8 cellular contexts compared by ENCODE assay signal in genomic region chr14:69366761-69367160, GRCh38.
"Had no signal": no experiment of that assay in that cellular context is flagged by ENCODE, and none has a peak within 500 bp of the region (broad histone marks: within the 10 kb centered on the region; RNA-seq: fewer than 3 reads in every experiment).

No MANE protein-coding gene starts in this region.

- H2AFZ ChIP-seq: GM23338 had no signal

- FAIRE-seq: H1, H54 had no signal

- H3K9me3 Mint-ChIP-seq: GM23338, H9, IgD-negative memory B cell had no signal

- H3K4me3 Mint-ChIP-seq: GM23338, H9, IgD-negative memory B cell had no signal

- H3K4me2 ChIP-seq: GM23338 had no signal

- H3K27ac ChIP-seq: HL-60 had no signal

- DNase-seq: H9, HCEC 1CT, KG1 had no signal

- H3K27ac Mint-ChIP-seq: GM23338, H9, IgD-negative memory B cell had no signal

- ATAC-seq: GM23338 had no signal

- H3K4me3 ChIP-seq: GM23338 had no signal
